In genomic region chr6:45901777-45902650, GRCh38 we compare ENCODE assay signal across 22 cellular contexts.
"Had no signal": no experiment of that assay in that cellular context is flagged by ENCODE, and none has a peak within 500 bp of the region (broad histone marks: within the 10 kb centered on the region; RNA-seq: fewer than 3 reads in every experiment).

No MANE protein-coding gene starts in this region.

- H3K4me3 Mint-ChIP-seq: activated naive CD8-positive, alpha-beta T cell; central memory CD8-positive, alpha-beta T cell; effector memory CD8-positive, alpha-beta T cell; naive thymus-derived CD4-positive, alpha-beta T cell; WTC11 had no signal

- DNase-seq: activated gamma-delta T cell treated with Interleukin-2 at 50 U/mL for 16 hours; activated T-cell treated with anti-CD3 and anti-CD28 coated beads, Interleukin-2, amount 50 U/mL, for 1 hour; adrenal gland; brain microvascular endothelial cell; dorsolateral prefrontal cortex; effector memory CD8-positive, alpha-beta T cell; head of caudate nucleus; naive thymus-derived CD4-positive, alpha-beta T cell; spleen; stimulated activated CD4-positive, alpha-beta T cell treated with anti-CD3 and anti-CD28 coated beads, Interleukin-4, amount 100 ng/mL, for 1 hour; stimulated activated naive CD4-positive, alpha-beta T cell; testis; trophoblast cell; uterus had no signal

- H3K9ac ChIP-seq: neural progenitor cell had no signal

- H3K27me3 Mint-ChIP-seq: activated naive CD8-positive, alpha-beta T cell; central memory CD8-positive, alpha-beta T cell; effector memory CD8-positive, alpha-beta T cell; naive thymus-derived CD4-positive, alpha-beta T cell had no signal

- H3K36me3 ChIP-seq: adrenal gland, ascending aorta, brain microvascular endothelial cell, gastroesophageal sphincter, neural progenitor cell, uterus had no signal

- H3K27ac ChIP-seq: adrenal gland, ascending aorta, brain microvascular endothelial cell, dorsolateral prefrontal cortex, neural progenitor cell, spleen, testis, uterus had no signal

- H2AFZ ChIP-seq: neural progenitor cell had no signal

- H3K9me3 ChIP-seq: ascending aorta, spleen, testis, uterus had no signal

- ATAC-seq: effector memory CD8-positive, alpha-beta T cell; esophagus mucosa; gastroesophageal sphincter; naive thymus-derived CD4-positive, alpha-beta T cell had no signal

- H3K27ac Mint-ChIP-seq: activated naive CD8-positive, alpha-beta T cell; effector memory CD8-positive, alpha-beta T cell; naive thymus-derived CD4-positive, alpha-beta T cell; neural progenitor cell had no signal

- H3K4me1 ChIP-seq: adrenal gland, ascending aorta, gastroesophageal sphincter, spleen, testis, uterus had no signal

- H3K9me3 Mint-ChIP-seq: central memory CD8-positive, alpha-beta T cell; effector memory CD8-positive, alpha-beta T cell; naive thymus-derived CD4-positive, alpha-beta T cell had no signal

- H3K4me3 ChIP-seq: adrenal gland, ascending aorta, dorsolateral prefrontal cortex, gastroesophageal sphincter, lung, neural progenitor cell, spleen, testis, uterus had no signal

- H3K36me3 Mint-ChIP-seq: naive thymus-derived CD4-positive, alpha-beta T cell; neural progenitor cell had no signal

- H3K27me3 ChIP-seq: adrenal gland, ascending aorta, brain microvascular endothelial cell, dorsolateral prefrontal cortex, gastroesophageal sphincter, spleen, testis, uterus had no signal
